31 cellular contexts compared by ENCODE assay signal in the genomic region with DNA sequence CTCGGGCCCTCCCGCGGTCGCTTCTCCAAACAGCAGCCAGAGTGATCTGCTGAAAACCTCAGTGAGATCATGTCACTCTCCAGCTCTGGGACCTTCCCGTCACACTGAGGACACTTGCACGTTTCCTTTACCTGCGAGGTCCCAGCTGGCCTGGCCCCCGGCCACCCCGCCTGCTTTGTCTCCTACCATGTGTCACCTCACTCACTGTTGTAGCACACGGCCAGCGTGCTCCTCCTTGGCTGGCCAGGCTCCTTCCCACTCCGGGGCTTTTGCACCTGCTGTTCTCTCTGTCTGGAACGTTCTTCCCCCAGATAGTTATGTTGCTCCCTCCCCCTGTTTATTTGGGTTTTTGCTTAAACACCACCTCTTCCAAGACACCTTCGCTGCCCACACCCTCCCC.
"Had no signal": no experiment of that assay in that cellular context is flagged by ENCODE, and none has a peak within 500 bp of the region (broad histone marks: within the 10 kb centered on the region; RNA-seq: fewer than 3 reads in every experiment).

No MANE protein-coding gene starts in this region.

- H3K9me3 ChIP-seq: adrenal gland, body of pancreas, breast epithelium, esophagus muscularis mucosa, gastrocnemius medialis had no signal

- H3K9me3 Mint-ChIP-seq: activated B cell treated with CpG ODN at 0.5 μM for 24 hours; activated CD8-positive, alpha-beta T cell treated with anti-CD3 and anti-CD28 coated beads for 36 hours; activated naive CD4-positive, alpha-beta T cell treated with anti-CD3 and anti-CD28 coated beads, Interleukin-2, amount 50 U/mL, for 24 hours; activated naive CD8-positive, alpha-beta T cell treated with anti-CD3 and anti-CD28 coated beads for 36 hours; activated naive CD8-positive, alpha-beta T cell treated with anti-CD3 and anti-CD28 coated beads, Interleukin-2, amount 50 U/mL, for 24 hours; activated T-cell treated with anti-CD3 and anti-CD28 coated beads, Interleukin-2, amount 50 U/mL, for 4 hours; activated T-helper 17 cell treated with anti-CD3 and anti-CD28 coated beads, Interleukin-2, amount 50 U/mL, for 72 hours; central memory CD8-positive, alpha-beta T cell; effector memory CD8-positive, alpha-beta T cell; T-helper 2 cell treated with Interferon-gamma antibody and Interleukin-4, amounts not matched to agents 5 μg/mL and 100 μg/mL, for 36 hours had no signal

- H3K4me3 Mint-ChIP-seq: activated B cell treated with CpG ODN at 0.5 μM for 24 hours; activated CD8-positive, alpha-beta T cell treated with anti-CD3 and anti-CD28 coated beads for 36 hours; activated naive CD8-positive, alpha-beta T cell treated with anti-CD3 and anti-CD28 coated beads for 36 hours; activated naive CD8-positive, alpha-beta T cell treated with anti-CD3 and anti-CD28 coated beads, Interleukin-2, amount 50 U/mL, for 24 hours; activated T-cell treated with anti-CD3 and anti-CD28 coated beads, Interleukin-2, amount 50 U/mL, for 4 hours; activated T-helper 17 cell treated with anti-CD3 and anti-CD28 coated beads, Interleukin-2, amount 50 U/mL, for 72 hours; central memory CD8-positive, alpha-beta T cell; effector memory CD8-positive, alpha-beta T cell; T-helper 17 cell; T-helper 2 cell treated with Interferon-gamma antibody and Interleukin-4, amounts not matched to agents 5 μg/mL and 100 μg/mL, for 36 hours had no signal

- H3K36me3 Mint-ChIP-seq: activated naive CD4-positive, alpha-beta T cell treated with anti-CD3 and anti-CD28 coated beads, Interleukin-2, amount 50 U/mL, for 24 hours; activated naive CD8-positive, alpha-beta T cell treated with anti-CD3 and anti-CD28 coated beads for 36 hours had no signal

- H3K27ac ChIP-seq: adrenal gland, body of pancreas, breast epithelium, cardiac muscle cell, esophagus muscularis mucosa, foreskin keratinocyte, gastrocnemius medialis, WERI-Rb-1 had no signal

- H3K27me3 Mint-ChIP-seq: activated naive CD4-positive, alpha-beta T cell treated with anti-CD3 and anti-CD28 coated beads, Interleukin-2, amount 50 U/mL, for 24 hours had no signal

- H3K27ac Mint-ChIP-seq: activated B cell treated with CpG ODN at 0.5 μM for 24 hours; activated CD8-positive, alpha-beta T cell treated with anti-CD3 and anti-CD28 coated beads for 36 hours; activated naive CD4-positive, alpha-beta T cell treated with anti-CD3 and anti-CD28 coated beads, Interleukin-2, amount 50 U/mL, for 24 hours; activated naive CD8-positive, alpha-beta T cell treated with anti-CD3 and anti-CD28 coated beads for 36 hours; activated naive CD8-positive, alpha-beta T cell treated with anti-CD3 and anti-CD28 coated beads, Interleukin-2, amount 50 U/mL, for 24 hours; activated T-helper 17 cell treated with anti-CD3 and anti-CD28 coated beads, Interleukin-2, amount 50 U/mL, for 72 hours; effector memory CD8-positive, alpha-beta T cell; T-helper 17 cell; T-helper 2 cell treated with Interferon-gamma antibody and Interleukin-4, amounts not matched to agents 5 μg/mL and 100 μg/mL, for 36 hours had no signal

- DNase-seq: activated B cell treated with CpG ODN at 0.5 μM for 24 hours; activated CD4-positive, alpha-beta T cell treated with anti-CD3 and anti-CD28 coated beads for 48 hours; activated CD4-positive, alpha-beta T cell treated with anti-CD3 and anti-CD28 coated beads, Interleukin-2, amount 50 U/mL, for 1 hour; activated CD4-positive, alpha-beta T cell treated with anti-CD3 and anti-CD28 coated beads, Interleukin-2, amount 50 U/mL, for 48 hours; activated CD8-positive, alpha-beta memory T cell treated with anti-CD3 and anti-CD28 coated beads for 24 hours; activated CD8-positive, alpha-beta T cell treated with anti-CD3 and anti-CD28 coated beads for 36 hours; activated effector memory CD4-positive, alpha-beta T cell treated with Interleukin-2 at 50 U/mL for 16 hours; activated gamma-delta T cell treated with Interleukin-2 at 50 U/mL for 16 hours; activated naive CD4-positive, alpha-beta T cell treated with Interleukin-2 at 50 U/mL for 16 hours; activated naive CD8-positive, alpha-beta T cell treated with anti-CD3 and anti-CD28 coated beads for 36 hours; activated naive CD8-positive, alpha-beta T cell treated with anti-CD3 and anti-CD28 coated beads, Interleukin-2, amount 50 U/mL, for 24 hours; activated T-cell treated with anti-CD3 and anti-CD28 coated beads, Interleukin-2, amount 50 U/mL, for 4 hours; adrenal gland; aorta; body of pancreas; cortex of kidney; dermis blood vessel endothelial cell; effector CD4-positive, alpha-beta T cell; effector memory CD8-positive, alpha-beta T cell; foreskin keratinocyte; T-helper 1 cell; T-helper 17 cell; WERI-Rb-1 had no signal

- H3K27me3 ChIP-seq: adrenal gland, body of pancreas, breast epithelium, cardiac muscle cell, esophagus muscularis mucosa, foreskin keratinocyte, gastrocnemius medialis had no signal

- H3K36me3 ChIP-seq: adrenal gland, breast epithelium, cardiac muscle cell, gastrocnemius medialis had no signal

- H3K4me3 ChIP-seq: adrenal gland, body of pancreas, breast epithelium, cardiac muscle cell, esophagus muscularis mucosa, gastrocnemius medialis had no signal

- H3K4me1 Mint-ChIP-seq: activated naive CD8-positive, alpha-beta T cell treated with anti-CD3 and anti-CD28 coated beads, Interleukin-2, amount 50 U/mL, for 24 hours; activated T-helper 17 cell treated with anti-CD3 and anti-CD28 coated beads, Interleukin-2, amount 50 U/mL, for 72 hours; central memory CD8-positive, alpha-beta T cell had no signal

- H3K4me1 ChIP-seq: adrenal gland, body of pancreas, breast epithelium, foreskin keratinocyte had no signal
